Comparison of ENCODE assay signal across 22 cellular contexts in the genomic region with DNA sequence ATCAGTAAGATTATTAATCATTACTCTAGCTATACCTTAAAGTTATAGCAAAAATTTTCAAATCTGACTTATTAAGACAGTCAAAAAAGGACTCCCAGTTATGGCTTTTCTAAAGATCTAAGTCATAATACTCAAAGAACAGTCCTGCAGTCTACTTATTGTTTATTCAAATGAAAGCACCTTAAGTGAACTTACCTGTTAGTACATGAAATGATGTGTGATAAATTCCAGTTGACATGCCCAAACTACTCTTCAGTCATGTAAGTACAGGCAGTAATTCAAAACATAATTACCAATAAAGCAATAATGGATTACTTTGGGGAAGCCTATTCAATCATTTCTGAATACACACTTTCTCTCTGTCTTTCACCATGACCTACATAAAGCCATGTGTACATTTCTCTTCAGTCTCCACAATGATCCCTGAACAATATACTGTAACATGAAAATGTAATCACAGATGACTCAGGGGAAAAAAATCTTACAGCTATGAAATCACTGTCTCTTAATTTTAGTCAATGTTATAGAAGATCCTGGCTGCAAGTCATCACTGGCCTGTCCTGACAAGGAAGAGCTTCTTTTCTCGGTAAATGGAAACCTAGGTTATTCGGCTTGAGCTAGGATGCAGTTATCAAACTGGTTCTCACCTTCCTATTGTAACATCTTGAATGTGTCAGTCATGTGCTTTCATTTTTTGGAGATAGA.
"Had no signal": no experiment of that assay in that cellular context is flagged by ENCODE, and none has a peak within 500 bp of the region (broad histone marks: within the 10 kb centered on the region; RNA-seq: fewer than 3 reads in every experiment).

No MANE protein-coding gene starts in this region.

- H3K4me1 Mint-ChIP-seq: activated naive CD4-positive, alpha-beta T cell treated with anti-CD3 and anti-CD28 coated beads, Interleukin-2, amount 50 U/mL, for 24 hours; immature natural killer cell; natural killer cell; stimulated activated effector memory CD8-positive, alpha-beta T cell treated with anti-CD3 and anti-CD28 coated beads, Interleukin-12 subunit alpha, Interleukin-12 subunit beta, amount 100 ng/mL, for 72 hours had no signal

- H3K27ac Mint-ChIP-seq: activated naive CD4-positive, alpha-beta T cell treated with anti-CD3 and anti-CD28 coated beads, Interleukin-2, amount 50 U/mL, for 24 hours; effector memory CD8-positive, alpha-beta T cell; immature natural killer cell; natural killer cell; stimulated activated effector memory CD8-positive, alpha-beta T cell treated with anti-CD3 and anti-CD28 coated beads, Interleukin-12 subunit alpha, Interleukin-12 subunit beta, amount 100 ng/mL, for 72 hours had no signal

- H3K4me3 Mint-ChIP-seq: activated naive CD4-positive, alpha-beta T cell treated with anti-CD3 and anti-CD28 coated beads, Interleukin-2, amount 50 U/mL, for 24 hours; effector memory CD8-positive, alpha-beta T cell; immature natural killer cell; natural killer cell; stimulated activated effector memory CD8-positive, alpha-beta T cell treated with anti-CD3 and anti-CD28 coated beads, Interleukin-12 subunit alpha, Interleukin-12 subunit beta, amount 100 ng/mL, for 72 hours had no signal

- H3K36me3 Mint-ChIP-seq: activated naive CD4-positive, alpha-beta T cell treated with anti-CD3 and anti-CD28 coated beads, Interleukin-2, amount 50 U/mL, for 24 hours; immature natural killer cell; natural killer cell; stimulated activated effector memory CD8-positive, alpha-beta T cell treated with anti-CD3 and anti-CD28 coated beads, Interleukin-12 subunit alpha, Interleukin-12 subunit beta, amount 100 ng/mL, for 72 hours had no signal

- H3K27ac ChIP-seq: adrenal gland, cardiac muscle cell, heart left ventricle, lower lobe of right lung, pancreas, right lobe of liver, stomach, upper lobe of right lung, WERI-Rb-1 had no signal

- DNase-seq: activated CD4-positive, alpha-beta T cell treated with anti-CD3 and anti-CD28 coated beads for 1 hour; activated CD8-positive, alpha-beta memory T cell treated with anti-CD3 and anti-CD28 coated beads for 24 hours; activated CD8-positive, alpha-beta memory T cell treated with anti-CD3 and anti-CD28 coated beads, Interleukin-2, amount 50 U/mL, for 48 hours; activated effector memory CD4-positive, alpha-beta T cell treated with anti-CD3 and anti-CD28 coated beads, Interleukin-2, amount 50 U/mL, for 16 hours; activated T-cell treated with anti-CD3 and anti-CD28 coated beads, Interleukin-2, amount 50 U/mL, for 48 hours; adrenal gland; effector memory CD8-positive, alpha-beta T cell; foreskin melanocyte; heart left ventricle; immature natural killer cell; lower lobe of right lung; natural killer cell; pancreas; right lobe of liver; stimulated activated CD4-positive, alpha-beta T cell treated with anti-CD3 and anti-CD28 coated beads, Interleukin-4, amount 100 ng/mL, for 24 hours; stomach; T-helper 2 cell; upper lobe of right lung; WERI-Rb-1 had no signal

- H3K9me3 Mint-ChIP-seq: activated naive CD4-positive, alpha-beta T cell treated with anti-CD3 and anti-CD28 coated beads, Interleukin-2, amount 50 U/mL, for 24 hours; effector memory CD8-positive, alpha-beta T cell had no signal

- H3K27me3 Mint-ChIP-seq: activated naive CD4-positive, alpha-beta T cell treated with anti-CD3 and anti-CD28 coated beads, Interleukin-2, amount 50 U/mL, for 24 hours; effector memory CD8-positive, alpha-beta T cell had no signal
